In genomic region chr10:50550291-50550839, GRCh38 we compare ENCODE assay signal across 16 cellular contexts.
DNase-seq lines count a peak whose midpoint lies in the region; ATAC-seq and TF ChIP-seq lines count a peak whose summit lies in the region.
"Had no signal": no experiment of that assay in that cellular context is flagged by ENCODE, and none has a peak within 500 bp of the region (broad histone marks: within the 10 kb centered on the region; RNA-seq: fewer than 3 reads in every experiment).

No MANE protein-coding gene starts in this region.

- H3K4me1 ChIP-seq in A673 (ENCODE audit: insufficient read depth, low read length, poor library complexity, severe bottlenecking): peaks cover 12% of the 10 kb centered on the region
- H3K4me1 ChIP-seq in NT2/D1 (ENCODE audit: insufficient read depth, insufficient read length): no peaks in the 10 kb centered on the region
- peaks cover 0 to 24% (median 10%) of the 10 kb centered on the region in 4 donors for H3K4me1 ChIP-seq in right lobe of liver
- H3K4me1 ChIP-seq: foreskin keratinocyte had no signal

- TF ChIP-seq POLR2A in right lobe of liver (IDR thresholded peaks at IDR 0.05): no peak

- POLR2A ChIA-PET in A673 (lab: Charles Lee; ENCODE audit: low non-redundant PET): no interaction called here

- H3K9me3 ChIP-seq in A673 (ENCODE audit: low read depth, low read length, poor library complexity, severe bottlenecking): no peaks in the 10 kb centered on the region
- H3K9me3 ChIP-seq in NT2/D1 (ENCODE audit: insufficient read depth, low read length): no peaks in the 10 kb centered on the region
- no peaks in the 10 kb centered on the region for H3K9me3 ChIP-seq in right lobe of liver

- no peak for TF ChIP-seq CTCF in A673 (conservative IDR thresholded peaks at IDR 0.05; ENCODE audit: low read depth, low read length)
- TF ChIP-seq CTCF in right lobe of liver (IDR thresholded peaks at IDR 0.05): no peak

- DNase-seq in A673 (ENCODE audit: low spot score) (peak; percentile 79), NT2/D1 (ENCODE audit: low read depth, low spot score) (peak; percentile 15), right lobe of liver (peak in 1 of 3 donors; percentile 27), LoVo (ENCODE audit: low spot score) (no peak), ACHN (no peak)
- DNase-seq: activated CD8-positive, alpha-beta memory T cell treated with anti-CD3 and anti-CD28 coated beads, Interleukin-2, amount 50 U/mL, for 4 hours; CD4-positive, alpha-beta memory T cell; foreskin keratinocyte; midbrain; NCI-H2081; NCI-H748 treated with DMSO at 0.1 percent for 48 hours; nucleus accumbens had no signal

- CTCF ChIA-PET in A673 (lab: Charles Lee): no interaction called here

- H3K27ac ChIP-seq in A673 (ENCODE audit: low read depth, low read length, poor library complexity, severe bottlenecking): no peak overlapping the region
- peak overlapping the region in 1 of 3 donors; percentile 1 for H3K27ac ChIP-seq in right lobe of liver
- H3K27ac ChIP-seq: foreskin keratinocyte had no signal

- H3K27me3 ChIP-seq in A673 (replicated peaks; ENCODE audit: insufficient read depth, low read depth, low read length, poor library complexity) (no peaks in the 10 kb centered on the region), NT2/D1 (ENCODE audit: insufficient read depth, insufficient read length) (no peaks in the 10 kb centered on the region), right lobe of liver (no peaks in the 10 kb centered on the region)
- H3K27me3 ChIP-seq: foreskin keratinocyte had no signal

- H3K36me3 ChIP-seq in A673 (ENCODE audit: insufficient read depth, low read length, poor library complexity, severe bottlenecking) (no peaks in the 10 kb centered on the region), NT2/D1 (ENCODE audit: insufficient read depth, insufficient read length, low read length) (no peaks in the 10 kb centered on the region), right lobe of liver (no peaks in the 10 kb centered on the region)

- peak; percentile 57 for ATAC-seq in esophagus mucosa
- ATAC-seq in right lobe of liver: peak; percentile 84 to 94 (median 90)
- ATAC-seq in GM18502 (IDR thresholded peaks at IDR 0.05; ENCODE audit: poor library complexity, unreplicated experiment): no peak
- ATAC-seq in GM21717 (IDR thresholded peaks at IDR 0.05; ENCODE audit: unreplicated experiment): no peak
- ATAC-seq: foreskin keratinocyte, Panc1 had no signal

- intact Hi-C loops in A673 (cut with micrococcal nuclease; ENCODE audit: unreplicated experiment): no loop called here
- intact Hi-C loops in right lobe of liver (cut with DNase I): no loop called here

- H3K4me3 ChIP-seq in A673 (ENCODE audit: low read depth, low read length, poor library complexity, severe bottlenecking) (no peak overlapping the region), NT2/D1 (ENCODE audit: insufficient read length, low read depth) (no peak overlapping the region), right lobe of liver (no peak overlapping the region)

- in situ Hi-C loops in ACHN (cut with HindIII; ENCODE audit: low pct_ligation_motif_present, low pct_unique_long_range_greater_than_20kb, low sequenced_read_pairs): no loop called here

- H3K9ac ChIP-seq in NT2/D1 (ENCODE audit: insufficient read length, low read depth): no peak overlapping the region

- 36% methylated on average over 4 of the region's 4 CpGs for WGBS in right lobe of liver (ENCODE audit: insufficient coverage, low coverage, low lambda C conversion rate, missing lambda C conversion rate)

- no TSS peak for BruUV-seq in A673 (replicated peaks; lab: Mats Ljungman, UMichigan)

Comparison
In these comparisons a context has a peak if more than half of its experiments do, and no peak if none do; other contexts are left out.
1. DNase-seq: peak in A673 (single experiment) and NT2/D1 (single experiment); none in LoVo (single experiment) and ACHN (single experiment).
2. ATAC-seq: peak in esophagus mucosa (single experiment) and right lobe of liver (4 of 4); none in GM18502 (single experiment) and GM21717 (single experiment).